In the genomic region with DNA sequence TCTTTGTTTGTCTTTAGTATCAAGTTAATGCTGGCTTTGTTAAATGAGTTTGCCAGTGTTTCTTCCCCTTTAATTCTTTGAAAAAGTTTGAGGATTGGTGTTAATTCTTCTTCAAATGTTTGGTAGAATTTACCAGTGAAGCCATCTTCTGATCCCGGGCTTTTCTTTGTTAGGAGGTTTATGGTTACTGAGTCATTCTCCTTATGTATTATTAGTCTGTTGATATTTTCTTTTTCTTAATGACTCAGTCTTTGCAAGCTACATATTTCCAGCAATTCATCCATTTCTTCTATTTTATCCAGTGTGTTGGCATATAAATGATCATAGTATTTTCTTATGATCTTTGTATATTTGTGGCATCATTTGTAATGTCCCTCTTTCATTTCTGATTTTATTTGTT, we compare ENCODE assay signal across 24 cellular contexts.
"Had no signal": no experiment of that assay in that cellular context is flagged by ENCODE, and none has a peak within 500 bp of the region (broad histone marks: within the 10 kb centered on the region; RNA-seq: fewer than 3 reads in every experiment).

No MANE protein-coding gene starts in this region.

- H3K36me3 ChIP-seq: colonic mucosa, esophagus muscularis mucosa, neural progenitor cell, ovary, right atrium auricular region, sigmoid colon, stomach, thoracic aorta, transverse colon had no signal

- H3K9me3 Mint-ChIP-seq: neural progenitor cell had no signal

- H3K27ac Mint-ChIP-seq: natural killer cell treated with Interleukin-12 subunit alpha and Interleukin-12 subunit beta and Interleukin-15 and Interleukin-18, amount 100 ng/mL, for 72 hours; neural progenitor cell had no signal

- H3K9ac ChIP-seq: neural progenitor cell had no signal

- H3K79me2 ChIP-seq: hepatocyte had no signal

- H3K4me1 Mint-ChIP-seq: neural progenitor cell had no signal

- H2AFZ ChIP-seq: hepatocyte, neural progenitor cell had no signal

- H3K4me3 Mint-ChIP-seq: natural killer cell treated with Interleukin-12 subunit alpha and Interleukin-12 subunit beta and Interleukin-15 and Interleukin-18, amount 100 ng/mL, for 72 hours; neural progenitor cell had no signal

- H3K36me3 Mint-ChIP-seq: natural killer cell treated with Interleukin-12 subunit alpha and Interleukin-12 subunit beta and Interleukin-15 and Interleukin-18, amount 100 ng/mL, for 72 hours; neural progenitor cell had no signal

- H3K9me3 ChIP-seq: colonic mucosa, esophagus muscularis mucosa, ovary, right atrium auricular region, sigmoid colon, stomach, thoracic aorta, transverse colon had no signal

- H3K4me1 ChIP-seq: colonic mucosa, esophagus muscularis mucosa, right atrium auricular region, sigmoid colon, stomach, transverse colon had no signal

- ATAC-seq: left colon; left ventricle myocardium superior; natural killer cell treated with Interleukin-12 subunit alpha and Interleukin-12 subunit beta and Interleukin-15 and Interleukin-18, amount 100 ng/mL, for 72 hours had no signal

- H3K27ac ChIP-seq: colonic mucosa, esophagus muscularis mucosa, hepatocyte, neural progenitor cell, ovary, right atrium auricular region, sigmoid colon, skin epidermis, stomach, thoracic aorta, transverse colon had no signal

- H3K27me3 ChIP-seq: colonic mucosa, esophagus muscularis mucosa, hepatocyte, neural progenitor cell, ovary, right atrium auricular region, sigmoid colon, stomach, transverse colon had no signal

- H3K4me3 ChIP-seq: colonic mucosa, esophagus muscularis mucosa, hepatocyte, lung, neural progenitor cell, ovary, right atrium auricular region, sigmoid colon, skin epidermis, stomach, thoracic aorta, transverse colon had no signal

- H3K4me2 ChIP-seq: hepatocyte, neural progenitor cell had no signal

- DNase-seq: colonic mucosa; dermis blood vessel endothelial cell; foreskin melanocyte; head of caudate nucleus; left colon; left ventricle myocardium superior; mesenchymal stem cell; midbrain; nucleus accumbens; ovary; sigmoid colon; stimulated activated CD4-positive, alpha-beta T cell treated with anti-CD3 and anti-CD28 coated beads, Interleukin-12 subunit alpha, Interleukin-12 subunit beta, amount 100 ng/mL, for 4 hours; stimulated activated naive CD4-positive, alpha-beta T cell; stomach; substantia nigra; transverse colon had no signal
